Comparison of ENCODE assay signal across 1 cellular context in genomic region chr1:66282343-66282852, GRCh38.
TF ChIP-seq lines count a peak whose summit lies in the region.

No MANE protein-coding gene starts in this region.

TF ChIP-seq in HCT116, 20 proteins besides CTCF, POLR2A, EP300 and RAD21 (continued from another document):
- TF ChIP-seq ZBTB33 (IDR thresholded peaks at IDR 0.05; ENCODE audit: extremely low read depth, insufficient replicate concordance, low read length) (no peak), EZH2 (IDR thresholded peaks at IDR 0.05) (no peak), SRF (IDR thresholded peaks at IDR 0.05; ENCODE audit: low read depth) (no peak)
TF ChIP-seq in HCT116: peak in this region for 5.
